Comparison of ENCODE assay signal across 30 cellular contexts in genomic region chr1:20819818-20820217, GRCh38.
"Had no signal": no experiment of that assay in that cellular context is flagged by ENCODE, and none has a peak within 500 bp of the region (broad histone marks: within the 10 kb centered on the region; RNA-seq: fewer than 3 reads in every experiment).

No MANE protein-coding gene starts in this region.

- H3K27me3 Mint-ChIP-seq: activated B cell treated with CpG ODN at 0.5 μM for 24 hours; activated CD4-positive, alpha-beta memory T cell treated with anti-CD3 and anti-CD28 coated beads for 36 hours; activated naive CD8-positive, alpha-beta T cell treated with anti-CD3 and anti-CD28 coated beads for 36 hours had no signal

- H3K9ac ChIP-seq: SK-N-SH had no signal

- H3K27me3 ChIP-seq: brain microvascular endothelial cell, Peyer's patch, SJSA1 had no signal

- H3K9me3 Mint-ChIP-seq: activated B cell treated with CpG ODN at 0.5 μM for 24 hours; activated CD4-positive, alpha-beta memory T cell treated with anti-CD3 and anti-CD28 coated beads for 36 hours; activated naive CD8-positive, alpha-beta T cell treated with anti-CD3 and anti-CD28 coated beads for 36 hours; T-helper 1 cell treated with Interleukin-12 subunit alpha and Interleukin-12 subunit beta and Interleukin-4 antibody, amounts not matched to agents 30 μg/mL and 1 μg/mL, for 36 hours; T-helper 2 cell treated with Interferon-gamma antibody and Interleukin-4, amounts not matched to agents 5 μg/mL and 100 μg/mL, for 36 hours had no signal

- H3K4me3 ChIP-seq: Peyer's patch, SJSA1 had no signal

- H3K4me2 ChIP-seq: SK-N-SH had no signal

- DNase-seq: activated B cell treated with CpG ODN at 0.5 μM for 24 hours; activated CD4-positive, alpha-beta memory T cell treated with anti-CD3 and anti-CD28 coated beads for 36 hours; activated CD4-positive, alpha-beta T cell treated with anti-CD3 and anti-CD28 coated beads for 4 hours; activated CD4-positive, alpha-beta T cell treated with anti-CD3 and anti-CD28 coated beads, Interleukin-2, amount 50 U/mL, for 1 hour; activated CD4-positive, CD25-positive, alpha-beta regulatory T cell treated with anti-CD3 and anti-CD28 coated beads, Interleukin-2, amount 50 U/mL, for 72 hours; activated CD8-positive, alpha-beta memory T cell treated with anti-CD3 and anti-CD28 coated beads, Interleukin-2, amount 50 U/mL, for 4 hours; activated effector memory CD4-positive, alpha-beta T cell treated with anti-CD3 and anti-CD28 coated beads, Interleukin-2, amount 50 U/mL, for 16 hours; activated naive CD4-positive, alpha-beta T cell; activated naive CD4-positive, alpha-beta T cell treated with anti-CD3 and anti-CD28 coated beads, Interleukin-2, amount 50 U/mL, for 16 hours; activated naive CD8-positive, alpha-beta T cell treated with anti-CD3 and anti-CD28 coated beads for 36 hours; activated T-cell treated with anti-CD3 and anti-CD28 coated beads, Interleukin-2, amount 50 U/mL, for 48 hours; amniotic stem cell; aorta; brain microvascular endothelial cell; central memory CD4-positive, alpha-beta T cell; MM.1S; MV-4-11; NCI-H1092; NCI-H1436 treated with DMSO at 0.1 percent for 48 hours; NCI-H1694 treated with DMSO at 0.1 percent for 48 hours; NCI-H2029; NCI-H345; NCI-H524 treated with DMSO at 0.1 percent for 48 hours; Peyer's patch; RPMI8226; SHP77 treated with DMSO at 0.1 percent for 48 hours; SK-N-SH had no signal

- H3K4me1 Mint-ChIP-seq: activated B cell treated with CpG ODN at 0.5 μM for 24 hours; activated naive CD8-positive, alpha-beta T cell treated with anti-CD3 and anti-CD28 coated beads for 36 hours had no signal

- H3K27ac ChIP-seq: brain microvascular endothelial cell, Peyer's patch, SJSA1 had no signal

- H3K4me3 Mint-ChIP-seq: activated B cell treated with CpG ODN at 0.5 μM for 24 hours; activated CD4-positive, alpha-beta memory T cell treated with anti-CD3 and anti-CD28 coated beads for 36 hours; activated naive CD8-positive, alpha-beta T cell treated with anti-CD3 and anti-CD28 coated beads for 36 hours; T-helper 1 cell treated with Interleukin-12 subunit alpha and Interleukin-12 subunit beta and Interleukin-4 antibody, amounts not matched to agents 30 μg/mL and 1 μg/mL, for 36 hours; T-helper 2 cell treated with Interferon-gamma antibody and Interleukin-4, amounts not matched to agents 5 μg/mL and 100 μg/mL, for 36 hours had no signal

- H3K27ac Mint-ChIP-seq: activated B cell treated with CpG ODN at 0.5 μM for 24 hours; activated CD4-positive, alpha-beta memory T cell treated with anti-CD3 and anti-CD28 coated beads for 36 hours; activated naive CD8-positive, alpha-beta T cell treated with anti-CD3 and anti-CD28 coated beads for 36 hours; T-helper 1 cell treated with Interleukin-12 subunit alpha and Interleukin-12 subunit beta and Interleukin-4 antibody, amounts not matched to agents 30 μg/mL and 1 μg/mL, for 36 hours; T-helper 2 cell treated with Interferon-gamma antibody and Interleukin-4, amounts not matched to agents 5 μg/mL and 100 μg/mL, for 36 hours had no signal

- H3K4me1 ChIP-seq: Peyer's patch, SJSA1 had no signal

- H3K9me3 ChIP-seq: Peyer's patch, SJSA1, SK-N-SH had no signal
